1 cellular context compared by ENCODE assay signal in the genomic region with DNA sequence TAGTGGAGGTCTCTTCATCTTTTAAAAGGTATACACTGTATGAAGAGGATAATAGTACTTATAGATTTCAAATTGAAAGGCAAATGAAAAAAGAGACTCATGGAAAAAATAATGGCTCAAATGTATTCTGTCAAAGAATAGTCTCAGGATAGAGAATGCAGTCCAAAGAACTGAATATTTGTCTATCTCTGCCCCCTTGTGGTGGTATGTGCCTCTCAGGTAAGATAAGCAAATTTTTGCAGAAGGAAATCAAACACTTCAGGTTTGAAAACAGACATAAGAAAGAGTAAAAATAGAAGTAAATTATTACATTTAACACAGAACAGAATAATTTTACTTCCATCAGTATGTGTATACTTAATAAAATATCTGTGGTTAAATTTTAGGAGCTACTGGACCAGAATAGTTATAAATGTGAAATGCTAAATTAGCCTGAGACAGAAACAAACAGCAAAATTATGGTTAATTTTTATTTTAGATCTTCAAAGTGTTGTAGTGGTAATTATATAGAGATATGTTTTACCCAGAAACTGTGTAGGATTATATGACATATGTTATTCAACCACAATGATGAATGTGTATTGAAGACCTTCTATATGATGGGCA.
TF ChIP-seq lines count a peak whose summit lies in the region.

No MANE protein-coding gene starts in this region.

TF ChIP-seq in GM23338, 12 proteins besides CTCF, POLR2A, EP300 and RAD21 (continued from another document):
- TF ChIP-seq, protein P1, sequence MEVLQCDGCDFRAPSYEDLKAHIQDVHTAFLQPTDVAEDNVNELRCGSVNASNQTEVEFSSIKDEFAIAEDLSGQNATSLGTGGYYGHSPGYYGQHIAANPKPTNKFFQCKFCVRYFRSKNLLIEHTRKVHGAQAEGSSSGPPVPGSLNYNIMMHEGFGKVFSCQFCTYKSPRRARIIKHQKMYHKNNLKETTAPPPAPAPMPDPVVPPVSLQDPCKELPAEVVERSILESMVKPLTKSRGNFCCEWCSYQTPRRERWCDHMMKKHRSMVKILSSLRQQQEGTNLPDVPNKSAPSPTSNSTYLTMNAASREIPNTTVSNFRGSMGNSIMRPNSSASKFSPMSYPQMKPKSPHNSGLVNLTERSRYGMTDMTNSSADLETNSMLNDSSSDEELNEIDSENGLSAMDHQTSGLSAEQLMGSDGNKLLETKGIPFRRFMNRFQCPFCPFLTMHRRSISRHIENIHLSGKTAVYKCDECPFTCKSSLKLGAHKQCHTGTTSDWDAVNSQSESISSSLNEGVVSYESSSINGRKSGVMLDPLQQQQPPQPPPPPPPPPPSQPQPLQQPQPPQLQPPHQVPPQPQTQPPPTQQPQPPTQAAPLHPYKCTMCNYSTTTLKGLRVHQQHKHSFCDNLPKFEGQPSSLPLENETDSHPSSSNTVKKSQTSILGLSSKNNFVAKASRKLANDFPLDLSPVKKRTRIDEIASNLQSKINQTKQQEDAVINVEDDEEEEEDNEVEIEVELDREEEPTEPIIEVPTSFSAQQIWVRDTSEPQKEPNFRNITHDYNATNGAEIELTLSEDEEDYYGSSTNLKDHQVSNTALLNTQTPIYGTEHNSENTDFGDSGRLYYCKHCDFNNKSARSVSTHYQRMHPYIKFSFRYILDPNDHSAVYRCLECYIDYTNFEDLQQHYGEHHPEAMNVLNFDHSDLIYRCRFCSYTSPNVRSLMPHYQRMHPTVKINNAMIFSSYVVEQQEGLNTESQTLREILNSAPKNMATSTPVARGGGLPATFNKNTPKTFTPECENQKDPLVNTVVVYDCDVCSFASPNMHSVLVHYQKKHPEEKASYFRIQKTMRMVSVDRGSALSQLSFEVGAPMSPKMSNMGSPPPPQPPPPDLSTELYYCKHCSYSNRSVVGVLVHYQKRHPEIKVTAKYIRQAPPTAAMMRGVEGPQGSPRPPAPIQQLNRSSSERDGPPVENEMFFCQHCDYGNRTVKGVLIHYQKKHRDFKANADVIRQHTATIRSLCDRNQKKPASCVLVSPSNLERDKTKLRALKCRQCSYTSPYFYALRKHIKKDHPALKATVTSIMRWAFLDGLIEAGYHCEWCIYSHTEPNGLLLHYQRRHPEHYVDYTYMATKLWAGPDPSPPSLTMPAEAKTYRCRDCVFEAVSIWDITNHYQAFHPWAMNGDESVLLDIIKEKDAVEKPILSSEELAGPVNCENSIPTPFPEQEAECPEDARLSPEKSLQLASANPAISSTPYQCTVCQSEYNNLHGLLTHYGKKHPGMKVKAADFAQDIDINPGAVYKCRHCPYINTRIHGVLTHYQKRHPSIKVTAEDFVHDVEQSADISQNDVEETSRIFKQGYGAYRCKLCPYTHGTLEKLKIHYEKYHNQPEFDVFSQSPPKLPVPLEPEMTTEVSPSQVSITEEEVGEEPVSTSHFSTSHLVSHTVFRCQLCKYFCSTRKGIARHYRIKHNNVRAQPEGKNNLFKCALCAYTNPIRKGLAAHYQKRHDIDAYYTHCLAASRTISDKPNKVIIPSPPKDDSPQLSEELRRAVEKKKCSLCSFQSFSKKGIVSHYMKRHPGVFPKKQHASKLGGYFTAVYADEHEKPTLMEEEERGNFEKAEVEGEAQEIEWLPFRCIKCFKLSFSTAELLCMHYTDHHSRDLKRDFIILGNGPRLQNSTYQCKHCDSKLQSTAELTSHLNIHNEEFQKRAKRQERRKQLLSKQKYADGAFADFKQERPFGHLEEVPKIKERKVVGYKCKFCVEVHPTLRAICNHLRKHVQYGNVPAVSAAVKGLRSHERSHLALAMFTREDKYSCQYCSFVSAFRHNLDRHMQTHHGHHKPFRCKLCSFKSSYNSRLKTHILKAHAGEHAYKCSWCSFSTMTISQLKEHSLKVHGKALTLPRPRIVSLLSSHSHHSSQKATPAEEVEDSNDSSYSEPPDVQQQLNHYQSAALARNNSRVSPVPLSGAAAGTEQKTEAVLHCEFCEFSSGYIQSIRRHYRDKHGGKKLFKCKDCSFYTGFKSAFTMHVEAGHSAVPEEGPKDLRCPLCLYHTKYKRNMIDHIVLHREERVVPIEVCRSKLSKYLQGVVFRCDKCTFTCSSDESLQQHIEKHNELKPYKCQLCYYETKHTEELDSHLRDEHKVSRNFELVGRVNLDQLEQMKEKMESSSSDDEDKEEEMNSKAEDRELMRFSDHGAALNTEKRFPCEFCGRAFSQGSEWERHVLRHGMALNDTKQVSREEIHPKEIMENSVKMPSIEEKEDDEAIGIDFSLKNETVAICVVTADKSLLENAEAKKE (CRISPR knock-in tag; IDR thresholded peaks at IDR 0.05): no peak
- TF ChIP-seq EZH2phosphoT487 (IDR thresholded peaks at IDR 0.05; ENCODE audit: unreplicated experiment): no peak
